Comparison of ENCODE assay signal across 16 cellular contexts in genomic region chr6:156826290-156826955, GRCh38. TPM values are rescaled to one million over a fixed set of nuclear protein-coding genes. Genes with fewer than 3 reads are reported as not detected.
DNase-seq lines count a peak whose midpoint lies in the region; ATAC-seq and TF ChIP-seq lines count a peak whose summit lies in the region.
"Had no signal": no experiment of that assay in that cellular context is flagged by ENCODE, and none has a peak within 500 bp of the region (broad histone marks: within the 10 kb centered on the region; RNA-seq: fewer than 3 reads in every experiment).

No MANE protein-coding gene starts in this region.

- POLR2A ChIA-PET in SK-N-SH (lab: Yijun Ruan, JAX): no interaction called here

- no peak for TF ChIP-seq CTCF in SK-N-SH (IDR thresholded peaks at IDR 0.05)
- no peak for TF ChIP-seq CTCF in VCaP (conservative IDR thresholded peaks at IDR 0.05)
- TF ChIP-seq CTCF in lung (IDR thresholded peaks at IDR 0.05; ENCODE audit: control extremely low read depth, extremely low read depth): no peak

- H3K4me1 Mint-ChIP-seq in stimulated activated memory B cell treated with anti-CD40 and anti-IgM and Interleukin-4, amounts not matched to agents 10 μg/mL and 1 μg/mL and 100 μg/mL, for 72 hours: peaks cover 78% of the 10 kb centered on the region

- H3K79me2 ChIP-seq in SK-N-SH (ENCODE audit: insufficient read depth): peaks cover 91% of the 10 kb centered on the region

- peaks cover 27% of the 10 kb centered on the region for H3F3A ChIP-seq in SK-N-SH (replicated peaks; ENCODE audit: insufficient read depth)

- peak overlapping the region; percentile 77; the same call in 1 of the 2 replicates for H3K4me2 ChIP-seq in SK-N-SH

- no peaks in the 10 kb centered on the region for H3K9me2 ChIP-seq in SK-N-SH

- H3K4me3 ChIP-seq in SK-N-SH (ENCODE audit: low read depth in 2 of 2, low read length in 1 of 2) (no peak overlapping the region), lung (no peak overlapping the region)
- H3K4me3 ChIP-seq: transverse colon had no signal

- H4K20me1 ChIP-seq in SK-N-SH (ENCODE audit: insufficient read depth): peaks cover 79% of the 10 kb centered on the region

- no peaks in the 10 kb centered on the region for H3K9me3 Mint-ChIP-seq in stimulated activated memory B cell treated with anti-CD40 and anti-IgM and Interleukin-4, amounts not matched to agents 10 μg/mL and 1 μg/mL and 100 μg/mL, for 72 hours
- H3K9me3 Mint-ChIP-seq: CD14-positive monocyte had no signal

- no peaks in the 10 kb centered on the region for H3K9me3 ChIP-seq in SK-N-SH
- H3K9me3 ChIP-seq in lung (ENCODE audit: control insufficient read depth in 2 of 2, insufficient read depth in 1 of 2, low read length in 1 of 2): no peaks in the 10 kb centered on the region
- H3K9me3 ChIP-seq: transverse colon had no signal

- H3K27ac Mint-ChIP-seq in stimulated activated memory B cell treated with anti-CD40 and anti-IgM and Interleukin-4, amounts not matched to agents 10 μg/mL and 1 μg/mL and 100 μg/mL, for 72 hours: peak overlapping the region; percentile 68

- no peak overlapping the region for H2AFZ ChIP-seq in SK-N-SH (ENCODE audit: low read depth)

- TF ChIP-seq EP300 in SK-N-SH (IDR thresholded peaks at IDR 0.05; ENCODE audit: borderline replicate concordance in 1 of 2, low read depth in 1 of 2, low read length in 1 of 2): no peak

- CTCF ChIA-PET in SK-N-SH (lab: Yijun Ruan, JAX): interaction anchor here (1.0 kb wide), 1 partner anchor 337 kb away, joined by 3 read pairs; no protein-coding TSS in a partner anchor

- WGBS in SK-N-SH (ENCODE audit: low lambda C conversion rate): 96% methylated on average over 10 of the region's 10 CpGs
- 76 to 83% methylated on average over 10 of the region's 10 CpGs for WGBS in lung, 2 donors

- no peak for TF ChIP-seq RAD21 in SK-N-SH (IDR thresholded peaks at IDR 0.05; ENCODE audit: low read length)

- H3K36me3 Mint-ChIP-seq in stimulated activated memory B cell treated with anti-CD40 and anti-IgM and Interleukin-4, amounts not matched to agents 10 μg/mL and 1 μg/mL and 100 μg/mL, for 72 hours: peaks cover 31% of the 10 kb centered on the region

- ATAC-seq in SK-N-SH treated with all-trans-retinoic acid at 6 μM for 48 hours: no peak
- ATAC-seq in lung (ENCODE audit: insufficient read depth, low FRiP score): peak; percentile 35
- no peak for ATAC-seq in stimulated activated memory B cell treated with anti-CD40 and anti-IgM and Interleukin-4, amounts not matched to agents 10 μg/mL and 1 μg/mL and 100 μg/mL, for 72 hours
- no peak for ATAC-seq in HG03025 (IDR thresholded peaks at IDR 0.05; ENCODE audit: low FRiP score, unreplicated experiment)

- H3K27me3 ChIP-seq in SK-N-SH (ENCODE audit: insufficient read depth) (no peaks in the 10 kb centered on the region), lung (ENCODE audit: control insufficient read depth, insufficient read depth) (no peaks in the 10 kb centered on the region)
- H3K27me3 ChIP-seq: transverse colon had no signal

- peaks cover 5 to 14% of the 10 kb centered on the region in 2 experiments for H3K36me3 ChIP-seq in SK-N-SH (replicated peaks in 1 of 2; ENCODE audit: control insufficient read depth in 1 of 2, insufficient read depth in 2 of 2, low read length in 1 of 2)
- H3K36me3 ChIP-seq in lung (ENCODE audit: control insufficient read depth in 2 of 2, insufficient read depth in 2 of 2, low read length in 2 of 2): peaks cover 0 to 5% of the 10 kb centered on the region in 2 donors

- H3K9ac ChIP-seq in SK-N-SH: no peak overlapping the region

- DNase-seq in SK-N-SH (no peak), lung (ENCODE audit: low spot score) (peak; percentile 56), DMS79 (lab: John Stamatoyannopoulos, UW) (no peak), T-helper 9 cell (no peak)
- DNase-seq: activated CD4-positive, alpha-beta T cell treated with anti-CD3 and anti-CD28 coated beads for 48 hours; activated naive CD4-positive, alpha-beta T cell treated with anti-CD3 and anti-CD28 coated beads, Interleukin-2, amount 50 U/mL, for 16 hours; effector CD4-positive, alpha-beta T cell; EL; NCI-H2081 treated with DMSO at 0.1 percent for 48 hours; right cardiac atrium; transverse colon had no signal

- peaks cover 45 to 47% of the 10 kb centered on the region in 2 experiments; a peak in 3 of 4 replicates for H3K4me1 ChIP-seq in SK-N-SH (ENCODE audit: control insufficient read depth in 1 of 2, insufficient read depth in 2 of 2, low read depth in 1 of 2, low read length in 1 of 2)
- peaks cover 25 to 30% of the 10 kb centered on the region in 2 donors for H3K4me1 ChIP-seq in lung (ENCODE audit: control insufficient read depth in 2 of 2, insufficient read depth in 2 of 2, low read length in 2 of 2)

- H3K27ac ChIP-seq in SK-N-SH (ENCODE audit: low read depth in 2 of 2, low read length in 1 of 2) (peak overlapping the region in 1 of 2 experiments; percentile 98; a peak in 1 of 4 replicates), VCaP (peak overlapping the region; percentile 29; the same call in 1 of the 2 replicates), lung (ENCODE audit: low read depth in 1 of 2, low read length in 1 of 2) (peak overlapping the region in 1 of 2 donors; percentile 57)

- H3K4me3 Mint-ChIP-seq in stimulated activated memory B cell treated with anti-CD40 and anti-IgM and Interleukin-4, amounts not matched to agents 10 μg/mL and 1 μg/mL and 100 μg/mL, for 72 hours: no peak overlapping the region
- H3K4me3 Mint-ChIP-seq: CD14-positive monocyte had no signal

- H3K27me3 Mint-ChIP-seq in stimulated activated memory B cell treated with anti-CD40 and anti-IgM and Interleukin-4, amounts not matched to agents 10 μg/mL and 1 μg/mL and 100 μg/mL, for 72 hours: no peaks in the 10 kb centered on the region

TF ChIP-seq in SK-N-SH, 30 proteins besides CTCF, POLR2A, EP300 and RAD21:
- TF ChIP-seq YY1 (IDR thresholded peaks at IDR 0.05; ENCODE audit: low read depth) (no peak), FOSL2 (IDR thresholded peaks at IDR 0.05; ENCODE audit: borderline replicate concordance, low read depth) (no peak), POLR2AphosphoS5 (IDR thresholded peaks at IDR 0.05; ENCODE audit: low read depth, low read length) (no peak)

TF ChIP-seq in SK-N-SH treated with all-trans-retinoic acid at 6 μM for 48 hours, 23 proteins besides CTCF, POLR2A, EP300 and RAD21:
- TF ChIP-seq TCF4 (CRISPR knock-in tag; IDR thresholded peaks at IDR 0.05; ENCODE audit: borderline replicate concordance) (no peak), ZNF8 (CRISPR knock-in tag; IDR thresholded peaks at IDR 0.05) (no peak)

RNA-seq across cellular contexts. Expression of gene ARID1B, which starts 49.2 kb away (rescaled TPM):
- polyA plus RNA-seq in SK-N-SH (2012; rRNA removed) (13.2 and 13.6 TPM in 2 replicates), lung (10 to 100 TPM; 10.5 to 19.7 TPM)
- 11.5 and 14.7 TPM in 2 replicates for polyA plus RNA-seq in SK-N-SH (2012; cell fraction: cytosol; rRNA removed)
- 24.0 and 33.9 TPM in 2 replicates for polyA plus RNA-seq in SK-N-SH (2012; cell fraction: nucleus; rRNA removed)
- total RNA-seq in lung: 100 to 1,000 TPM in 1 of 2 donors, 10 to 100 TPM in 1; 82.0 to 239 TPM
